1 cellular context compared by ENCODE assay signal in genomic region chr2:119256574-119256921, GRCh38.
A peak's percentile ranks its signal among the peaks of the same experiment; 100 is the strongest.
TF ChIP-seq lines count a peak whose summit lies in the region.

No MANE protein-coding gene starts in this region.

TF ChIP-seq in H1, 55 proteins besides CTCF, POLR2A, EP300 and RAD21:
- TF ChIP-seq SIN3A (conservative IDR thresholded peaks at IDR 0.05 in 1 of 2, IDR thresholded peaks at IDR 0.05 in 1 of 2; ENCODE audit: low read depth in 1 of 2, low read length in 2 of 2) = no peak
- peak; percentile 31; the same call in 1 of the 2 replicates for TF ChIP-seq E2F6 (IDR thresholded peaks at IDR 0.05)
